32 cellular contexts compared by ENCODE assay signal in genomic region chr16:25713785-25714570, GRCh38. TPM values are rescaled to one million over a fixed set of nuclear protein-coding genes. Genes with fewer than 3 reads are reported as not detected.
DNase-seq lines count a peak whose midpoint lies in the region; ATAC-seq, FAIRE-seq and TF ChIP-seq lines count a peak whose summit lies in the region.
"Had no signal": no experiment of that assay in that cellular context is flagged by ENCODE, and none has a peak within 500 bp of the region (broad histone marks: within the 10 kb centered on the region; RNA-seq: fewer than 3 reads in every experiment).

No MANE protein-coding gene starts in this region.

- no peak overlapping the region for H2AFZ ChIP-seq in K562 (ENCODE audit: low read depth, low read length)

- in situ Hi-C loops in K562 (cut with MboI) = no loop called here

- H3K9ac ChIP-seq in K562 (ENCODE audit: insufficient read depth in 1 of 2, low read depth in 2 of 2, low read length in 2 of 2) = no peak overlapping the region

- peaks cover 2% of the 10 kb centered on the region; the same call in 1 of the 2 replicates for H4K20me1 ChIP-seq in K562 (replicated peaks; ENCODE audit: control insufficient read depth, insufficient read depth, low read length)

- no peaks in the 10 kb centered on the region for H3K36me3 ChIP-seq in K562 (ENCODE audit: control insufficient read depth, insufficient read depth, low read length)
- H3K36me3 ChIP-seq: left lung, upper lobe of right lung had no signal

- TF ChIP-seq CTCF in K562 (IDR thresholded peaks at IDR 0.05 in 2 of 3, conservative IDR thresholded peaks at IDR 0.05 in 1 of 3; ENCODE audit: insufficient read depth in 2 of 3, low read depth in 1 of 3, low read length in 3 of 3) = no peak

- no peak for TF ChIP-seq RAD21 in K562 (CRISPR knock-in tag; conservative IDR thresholded peaks at IDR 0.05 in 1 of 2, IDR thresholded peaks at IDR 0.05 in 1 of 2)

- BruUV-seq in K562 (replicated peaks; lab: Mats Ljungman, UMichigan) = no TSS peak

- POLR2A ChIA-PET in K562 (lab: Yijun Ruan, JAX) = interaction anchor here (0.6 to 1.1 kb wide), 2 partner anchors 10 to 1377 kb away, joined by 3 read pairs; no protein-coding TSS in a partner anchor

- TF ChIP-seq EP300 in K562 (IDR thresholded peaks at IDR 0.05; ENCODE audit: low read length) = no peak

- H3K9me1 ChIP-seq in K562 (ENCODE audit: control insufficient read depth, insufficient read depth, low read length) = no peaks in the 10 kb centered on the region

- H3K4me3 ChIP-seq in K562 = no peak overlapping the region
- H3K4me3 ChIP-seq: left lung, upper lobe of right lung had no signal

- no peak for TF ChIP-seq POLR2A in K562 (conservative IDR thresholded peaks at IDR 0.05)

- H3K27ac ChIP-seq in K562 (ENCODE audit: extremely low read depth, low read depth, low read length) = no peak overlapping the region
- H3K27ac ChIP-seq: left lung, upper lobe of right lung had no signal

- H3K79me2 ChIP-seq in K562 (ENCODE audit: control insufficient read depth, insufficient read depth, low read length) = no peaks in the 10 kb centered on the region

- no peaks in the 10 kb centered on the region for H3K9me3 ChIP-seq in K562 (replicated peaks; ENCODE audit: control insufficient read depth, insufficient read depth, low read depth, low read length)
- H3K9me3 ChIP-seq: left lung, upper lobe of right lung had no signal

- peak; percentile 37 for DNase-seq in NCI-H510A treated with DMSO at 0.1 percent for 48 hours (lab: John Stamatoyannopoulos, UW)
- no peak for DNase-seq in NCI-H510A (lab: John Stamatoyannopoulos, UW)
- peak; percentile 72 for DNase-seq in RCC 7860 (ENCODE audit: low spot score)
- DNase-seq in K562 (ENCODE audit: extremely low read depth in 1 of 4, low spot score in 3 of 4) = no peak
- no peak for DNase-seq in NCI-H146 treated with DMSO at 0.1 percent for 48 hours (lab: John Stamatoyannopoulos, UW; ENCODE audit: unreplicated experiment)
- DNase-seq in left lobe of liver (ENCODE audit: low spot score) = no peak
- no peak for DNase-seq in NCI-H2227 treated with DMSO at 0.1 percent for 48 hours (lab: John Stamatoyannopoulos, UW)
- DNase-seq: 8988T; activated CD4-positive, alpha-beta T cell treated with anti-CD3 and anti-CD28 coated beads for 36 hours; activated CD8-positive, alpha-beta T cell treated with anti-CD3 and anti-CD28 coated beads, Interleukin-2, amount 10 ng/mL, durations not matched to agents 7 days and 5 days; activated effector memory CD4-positive, alpha-beta T cell treated with Interleukin-2 at 50 U/mL for 16 hours; activated T-cell treated with anti-CD3 and anti-CD28 coated beads for 4 hours; aorta; CD4-positive, alpha-beta memory T cell; DMS153; effector CD8-positive, alpha-beta T cell; H9; hippocampal formation; left lung; mesendoderm; naive B cell; NCI-H1417 treated with DMSO at 0.1 percent for 48 hours; SHP77 treated with DMSO at 0.1 percent for 48 hours; stimulated activated CD4-positive, alpha-beta T cell treated with anti-CD3 and anti-CD28 coated beads, Interleukin-15, amount 100 ng/mL, for 24 hours; stimulated activated naive B cell treated with anti-CD40 and anti-IgM and Interleukin-4, amounts not matched to agents 10 μg/mL and 1 μg/mL and 100 μg/mL, for 72 hours; T-cell; upper lobe of right lung had no signal

- CTCF ChIA-PET in K562 (lab: Yijun Ruan, JAX; ENCODE audit: low intra/inter-chr PET ratio) = no interaction called here

- intact Hi-C loops in K562 (cut with micrococcal nuclease) = no loop called here

- FAIRE-seq in RCC 7860 (lab: Jason Lieb, UNC) = peak; percentile 24
- FAIRE-seq in K562 (lab: Jason Lieb, UNC) = peak; percentile 40
- FAIRE-seq: colon, TTC549 had no signal

- WGBS in K562 (ENCODE audit: insufficient coverage, low coverage, missing lambda C conversion rate) = 3% methylated on average over 13 of the region's 13 CpGs

- H3K4me2 ChIP-seq in K562 (ENCODE audit: insufficient read depth, low read length) = no peak overlapping the region

- no peaks in the 10 kb centered on the region for H3K4me1 ChIP-seq in K562 (replicated peaks in 1 of 2; ENCODE audit: control insufficient read depth in 2 of 2, insufficient read depth in 2 of 2, low read length in 2 of 2)
- H3K4me1 ChIP-seq: left lung, upper lobe of right lung had no signal

- H3K27me3 ChIP-seq in K562 (ENCODE audit: control insufficient read depth in 2 of 2, insufficient read depth in 2 of 2, low read length in 2 of 2) = peaks cover 24 to 42% of the 10 kb centered on the region in 2 experiments
- H3K27me3 ChIP-seq: left lung, upper lobe of right lung had no signal

- ATAC-seq in K562 = no peak
- no peak for ATAC-seq in left lobe of liver
- ATAC-seq in GM21390 (IDR thresholded peaks at IDR 0.05; ENCODE audit: unreplicated experiment) = no peak
- ATAC-seq: activated CD4-positive, alpha-beta T cell treated with anti-CD3 and anti-CD28 coated beads for 36 hours; activated CD8-positive, alpha-beta T cell treated with anti-CD3 and anti-CD28 coated beads, Interleukin-2, amount 10 ng/mL, durations not matched to agents 7 days and 5 days; left lung; stimulated activated naive B cell treated with anti-CD40 and anti-IgM and Interleukin-4, amounts not matched to agents 10 μg/mL and 1 μg/mL and 100 μg/mL, for 72 hours; T-cell; upper lobe of right lung had no signal

TF ChIP-seq in K562, 482 proteins besides CTCF, POLR2A, EP300 and RAD21:
- no peak for TF ChIP-seq RCOR1 (IDR thresholded peaks at IDR 0.05; ENCODE audit: borderline replicate concordance in 1 of 2, low read depth in 2 of 2, low read length in 2 of 2)
- 0 out of 2 replicates have a peak, but pooled peaks have one; percentile 25 for TF ChIP-seq FOSL1 (tag; conservative IDR thresholded peaks at IDR 0.05)
- TF ChIP-seq TCF7L2 (IDR thresholded peaks at IDR 0.05; ENCODE audit: low read depth, low read length) = no peak
- no peak for TF ChIP-seq TBP (optimal IDR thresholded peaks at IDR 0.05; ENCODE audit: low read depth, low read length)
- no peak for TF ChIP-seq ZBTB8A (IDR thresholded peaks at IDR 0.05; ENCODE audit: partially characterized antibody)
- TF ChIP-seq HMBOX1 (IDR thresholded peaks at IDR 0.05) = peak; percentile 87
- TF ChIP-seq ZSCAN32 (CRISPR knock-in tag; IDR thresholded peaks at IDR 0.05) = no peak
- TF ChIP-seq NEUROD1 (IDR thresholded peaks at IDR 0.05; ENCODE audit: borderline replicate concordance, low read depth, low read length, partially characterized antibody) = no peak

RNA-seq across cellular contexts. Expression of gene HS3ST4, which starts 22.2 kb away (rescaled TPM):
- not detected in 2 replicates for total RNA-seq in K562 (2011; cell fraction: chromatin; rRNA removed; ENCODE audit: low replicate concordance)
- total RNA-seq in K562 (2011; cell fraction: nucleolus; rRNA removed) = not detected in 2 replicates
- not detected in 2 replicates for total RNA-seq in K562 (2011; cell fraction: nucleoplasm; rRNA removed)
- total RNA-seq in K562 (2014; rRNA removed) = not detected in 2 replicates
- not detected in 2 replicates for total RNA-seq in K562 (2014; rRNA removed; fragmentation: Illumina TruSeq; extraction: Trizol)
- total RNA-seq in K562 (2015; rRNA removed; fragmentation: Illumina TruSeq; extraction: Trizol) = not detected in 2 replicates
- not detected in 2 replicates for total RNA-seq in K562 (2021)
- polyA plus RNA-seq in K562 (2011; rRNA removed) = not detected in 2 replicates
- not detected in 2 replicates for polyA plus RNA-seq in K562 (2011; cell fraction: cytosol; rRNA removed)
- not detected in 2 replicates for polyA plus RNA-seq in K562 (2011; cell fraction: nucleus; rRNA removed)
- polyA plus RNA-seq in K562 (2012) = not detected in 2 replicates
- polyA plus RNA-seq in K562 (2014; fragmentation: Illumina TruSeq; extraction: Trizol) = not detected in 2 replicates
- not detected for polyA plus RNA-seq in K562 (2014; fragmentation: Nextera tagmentation; extraction: Ambion mirVana)
- polyA plus RNA-seq in K562 (2014; rRNA removed) = not detected in 2 replicates
- polyA minus RNA-seq in K562 (2011; rRNA and poly(A)+ RNA removed) = not detected in 2 replicates
- polyA minus RNA-seq in K562 (2011; cell fraction: cytosol; rRNA and poly(A)+ RNA removed) = not detected in 2 replicates
- polyA minus RNA-seq in K562 (2011; cell fraction: nucleus; rRNA and poly(A)+ RNA removed) = not detected in 2 replicates
- not detected for total RNA-seq in left lobe of liver
- total RNA-seq: activated CD4-positive, alpha-beta T cell treated with anti-CD3 and anti-CD28 coated beads for 36 hours; activated CD8-positive, alpha-beta T cell treated with anti-CD3 and anti-CD28 coated beads, Interleukin-2, amount 10 ng/mL, durations not matched to agents 7 days and 5 days; aorta; CD4-positive, alpha-beta memory T cell; epithelial cell of proximal tubule; G401; left lung; T-cell had no signal
- polyA plus RNA-seq: aorta; CD4-positive, alpha-beta memory T cell had no signal

Comparison
In these comparisons a context has a peak if more than half of its experiments do, and no peak if none do; other contexts are left out.
1. DNase-seq: peak in NCI-H510A treated with DMSO at 0.1 percent for 48 hours (single experiment) and RCC 7860 (single experiment); none in NCI-H510A (single experiment), K562 (0 of 4), NCI-H146 treated with DMSO at 0.1 percent for 48 hours (single experiment), left lobe of liver (single experiment) and NCI-H2227 treated with DMSO at 0.1 percent for 48 hours (single experiment).